In genomic region chr14:105124837-105125222, GRCh38 we compare ENCODE assay signal across 24 cellular contexts. TPM values are rescaled to one million over a fixed set of nuclear protein-coding genes. Genes with fewer than 3 reads are reported as not detected.
"Had no signal": no experiment of that assay in that cellular context is flagged by ENCODE, and none has a peak within 500 bp of the region (broad histone marks: within the 10 kb centered on the region; RNA-seq: fewer than 3 reads in every experiment).

No MANE protein-coding gene starts in this region.

- ATAC-seq: activated CD4-positive, alpha-beta T cell treated with anti-CD3 and anti-CD28 coated beads for 36 hours; activated naive CD4-positive, alpha-beta T cell treated with anti-CD3 and anti-CD28 coated beads, Interleukin-2, amount 50 U/mL, for 72 hours; activated T-cell treated with anti-CD3 and anti-CD28 coated beads, Interleukin-2, amount 50 U/mL, for 72 hours; effector memory CD8-positive, alpha-beta T cell; left ventricle myocardium superior; naive thymus-derived CD4-positive, alpha-beta T cell; stimulated activated naive CD8-positive, alpha-beta T cell treated with anti-CD3 and anti-CD28 coated beads, Interleukin-15, Interleukin-2, amounts not matched to agents 100 U/mL and 50 U/mL, for 24 hours; WTC11 had no signal

- H3K36me3 Mint-ChIP-seq: immature natural killer cell had no signal

- H3K27ac Mint-ChIP-seq: activated CD4-positive, alpha-beta T cell treated with anti-CD3 and anti-CD28 coated beads for 36 hours; activated naive CD4-positive, alpha-beta T cell treated with anti-CD3 and anti-CD28 coated beads, Interleukin-2, amount 50 U/mL, for 72 hours; activated T-cell treated with anti-CD3 and anti-CD28 coated beads, Interleukin-2, amount 50 U/mL, for 72 hours; effector memory CD8-positive, alpha-beta T cell; immature natural killer cell; memory B cell; naive thymus-derived CD4-positive, alpha-beta T cell; T-helper 2 cell treated with Interferon-gamma antibody and Interleukin-4, amounts not matched to agents 5 μg/mL and 100 μg/mL, for 36 hours; WTC11 had no signal

- DNase-seq: activated CD4-positive, alpha-beta T cell treated with anti-CD3 and anti-CD28 coated beads for 36 hours; activated CD4-positive, alpha-beta T cell treated with anti-CD3 and anti-CD28 coated beads, Interleukin-2, amount 50 U/mL, for 48 hours; activated gamma-delta T cell; activated T-cell treated with anti-CD3 and anti-CD28 coated beads, Interleukin-2, amount 50 U/mL, for 72 hours; dermis blood vessel endothelial cell; effector memory CD8-positive, alpha-beta T cell; immature natural killer cell; kidney glomerular epithelial cell; left ventricle myocardium superior; naive thymus-derived CD4-positive, alpha-beta T cell; stimulated activated CD4-positive, alpha-beta T cell treated with anti-CD3 and anti-CD28 coated beads, Interleukin-12 subunit alpha, Interleukin-12 subunit beta, amount 100 ng/mL, for 4 hours; stimulated activated CD4-positive, alpha-beta T cell treated with anti-CD3 and anti-CD28 coated beads, Interleukin-1b, Interleukin-23, amount 100 ng/mL, for 48 hours; stimulated activated naive CD8-positive, alpha-beta T cell treated with anti-CD3 and anti-CD28 coated beads, Interleukin-15, Interleukin-2, amounts not matched to agents 100 U/mL and 50 U/mL, for 24 hours; substantia nigra; SW 1271 had no signal

- H3K36me3 ChIP-seq: adrenal gland, tibial nerve, vagina had no signal

- H3K4me3 ChIP-seq: adrenal gland, tibial nerve, vagina had no signal

- H3K4me3 Mint-ChIP-seq: activated CD4-positive, alpha-beta T cell treated with anti-CD3 and anti-CD28 coated beads for 36 hours; immature natural killer cell; memory B cell; T-helper 2 cell treated with Interferon-gamma antibody and Interleukin-4, amounts not matched to agents 5 μg/mL and 100 μg/mL, for 36 hours; WTC11 had no signal

- H3K27me3 ChIP-seq: adrenal gland, vagina had no signal

- H3K4me1 Mint-ChIP-seq: activated CD4-positive, alpha-beta T cell treated with anti-CD3 and anti-CD28 coated beads for 36 hours; immature natural killer cell had no signal

- H3K9me3 ChIP-seq: adrenal gland, vagina had no signal

- H3K4me1 ChIP-seq: adrenal gland, tibial nerve, vagina had no signal

- H3K27ac ChIP-seq: adrenal gland, tibial nerve, vagina had no signal

RNA-seq across cellular contexts. Expression of gene GPR132, which starts 59.6 kb away (rescaled TPM):
- total RNA-seq: bronchial epithelial cell, fibroblast of villous mesenchyme had no signal
